Comparison of ENCODE assay signal across 38 cellular contexts in genomic region chr10:131500892-131501291, GRCh38.
"Had no signal": no experiment of that assay in that cellular context is flagged by ENCODE, and none has a peak within 500 bp of the region (broad histone marks: within the 10 kb centered on the region; RNA-seq: fewer than 3 reads in every experiment).

No MANE protein-coding gene starts in this region.

- H3K27ac ChIP-seq: adrenal gland, ascending aorta, body of pancreas, brain microvascular endothelial cell, breast epithelium, cardiac muscle cell had no signal

- ATAC-seq: activated naive CD4-positive, alpha-beta T cell treated with anti-CD3 and anti-CD28 coated beads, Interleukin-2, amount 50 U/mL, for 72 hours; activated naive CD8-positive, alpha-beta T cell treated with anti-CD3 and anti-CD28 coated beads, Interleukin-2, amount 50 U/mL, for 24 hours; activated T-cell treated with anti-CD3 and anti-CD28 coated beads, Interleukin-2, amount 50 U/mL, for 4 hours; activated T-cell treated with anti-CD3 and anti-CD28 coated beads, Interleukin-2, amount 50 U/mL, for 72 hours; activated T-helper 17 cell treated with anti-CD3 and anti-CD28 coated beads, Interleukin-2, amount 50 U/mL, for 72 hours; body of pancreas had no signal

- DNase-seq: activated effector memory CD4-positive, alpha-beta T cell treated with anti-CD3 and anti-CD28 coated beads, Interleukin-2, amount 50 U/mL, for 16 hours; activated effector memory CD4-positive, alpha-beta T cell treated with Interleukin-2 at 50 U/mL for 16 hours; activated gamma-delta T cell; activated gamma-delta T cell treated with Interleukin-2 at 50 U/mL for 16 hours; activated naive CD4-positive, alpha-beta T cell; activated naive CD4-positive, alpha-beta T cell treated with anti-CD3 and anti-CD28 coated beads for 36 hours; activated naive CD4-positive, alpha-beta T cell treated with anti-CD3 and anti-CD28 coated beads, Interleukin-2, amount 10 ng/mL, durations not matched to agents 7 days and 5 days; activated naive CD4-positive, alpha-beta T cell treated with anti-CD3 and anti-CD28 coated beads, Interleukin-2, amount 50 U/mL, for 16 hours; activated naive CD4-positive, alpha-beta T cell treated with Interleukin-2 at 50 U/mL for 16 hours; activated naive CD8-positive, alpha-beta T cell treated with anti-CD3 and anti-CD28 coated beads for 36 hours; activated naive CD8-positive, alpha-beta T cell treated with anti-CD3 and anti-CD28 coated beads, Interleukin-2, amount 10 ng/mL, durations not matched to agents 7 days and 5 days; activated naive CD8-positive, alpha-beta T cell treated with anti-CD3 and anti-CD28 coated beads, Interleukin-2, amount 50 U/mL, for 24 hours; activated T-cell treated with anti-CD3 and anti-CD28 coated beads, Interleukin-2, amount 50 U/mL, for 1 hour; activated T-cell treated with anti-CD3 and anti-CD28 coated beads, Interleukin-2, amount 50 U/mL, for 24 hours; activated T-cell treated with anti-CD3 and anti-CD28 coated beads, Interleukin-2, amount 50 U/mL, for 4 hours; activated T-cell treated with anti-CD3 and anti-CD28 coated beads, Interleukin-2, amount 50 U/mL, for 48 hours; activated T-cell treated with anti-CD3 and anti-CD28 coated beads, Interleukin-2, amount 50 U/mL, for 72 hours; adrenal gland; amniotic stem cell; amygdala; anterior cingulate cortex; aorta; body of pancreas; brain microvascular endothelial cell; caudate nucleus; central memory CD4-positive, alpha-beta T cell; cerebellar nuclear complex had no signal

- H3K27me3 ChIP-seq: adrenal gland, ascending aorta, body of pancreas, brain microvascular endothelial cell, cardiac muscle cell had no signal

- H3K36me3 ChIP-seq: adrenal gland, ascending aorta, brain microvascular endothelial cell, breast epithelium, cardiac muscle cell had no signal

- H3K27me3 Mint-ChIP-seq: activated naive CD4-positive, alpha-beta T cell treated with anti-CD3 and anti-CD28 coated beads, Interleukin-2, amount 10 ng/mL, durations not matched to agents 7 days and 5 days; activated naive CD4-positive, alpha-beta T cell treated with anti-CD3 and anti-CD28 coated beads, Interleukin-2, amount 50 U/mL, for 24 hours; activated naive CD8-positive, alpha-beta T cell; activated naive CD8-positive, alpha-beta T cell treated with anti-CD3 and anti-CD28 coated beads for 36 hours; activated naive CD8-positive, alpha-beta T cell treated with anti-CD3 and anti-CD28 coated beads, Interleukin-2, amount 10 ng/mL, durations not matched to agents 7 days and 5 days; activated naive CD8-positive, alpha-beta T cell treated with anti-CD3 and anti-CD28 coated beads, Interleukin-2, amount 50 U/mL, for 24 hours; activated T-cell treated with anti-CD3 and anti-CD28 coated beads, Interleukin-2, amount 50 U/mL, for 24 hours; activated T-helper 17 cell treated with anti-CD3 and anti-CD28 coated beads, Interleukin-2, amount 50 U/mL, for 72 hours; central memory CD8-positive, alpha-beta T cell had no signal

- H3K4me3 ChIP-seq: adrenal gland, ascending aorta, body of pancreas, breast epithelium, cardiac muscle cell had no signal

- H3K9me3 ChIP-seq: body of pancreas had no signal

- H3K4me3 Mint-ChIP-seq: activated naive CD4-positive, alpha-beta T cell treated with anti-CD3 and anti-CD28 coated beads for 36 hours; activated naive CD4-positive, alpha-beta T cell treated with anti-CD3 and anti-CD28 coated beads, Interleukin-2, amount 10 ng/mL, durations not matched to agents 7 days and 5 days; activated naive CD4-positive, alpha-beta T cell treated with anti-CD3 and anti-CD28 coated beads, Interleukin-2, amount 50 U/mL, for 24 hours; activated naive CD8-positive, alpha-beta T cell; activated naive CD8-positive, alpha-beta T cell treated with anti-CD3 and anti-CD28 coated beads for 36 hours; activated naive CD8-positive, alpha-beta T cell treated with anti-CD3 and anti-CD28 coated beads, Interleukin-2, amount 10 ng/mL, durations not matched to agents 7 days and 5 days; activated naive CD8-positive, alpha-beta T cell treated with anti-CD3 and anti-CD28 coated beads, Interleukin-2, amount 50 U/mL, for 24 hours; activated T-cell treated with anti-CD3 and anti-CD28 coated beads, Interleukin-2, amount 50 U/mL, for 24 hours; activated T-cell treated with anti-CD3 and anti-CD28 coated beads, Interleukin-2, amount 50 U/mL, for 4 hours; activated T-cell treated with anti-CD3 and anti-CD28 coated beads, Interleukin-2, amount 50 U/mL, for 72 hours; activated T-helper 1 cell treated with anti-CD3 and anti-CD28 coated beads, Interleukin-12 subunit alpha, Interleukin-12 subunit beta, Interleukin-2, Interleukin-4 antibody, amounts not matched to agents 30 ng/mL and 10 ng/mL and 1 ng/mL, durations not matched to agents 14 hours and 24 hours and 36 hours; activated T-helper 17 cell treated with anti-CD3 and anti-CD28 coated beads, Interleukin-2, amount 50 U/mL, for 72 hours; brain; central memory CD8-positive, alpha-beta T cell had no signal

- H3K4me1 Mint-ChIP-seq: activated naive CD4-positive, alpha-beta T cell treated with anti-CD3 and anti-CD28 coated beads, Interleukin-2, amount 10 ng/mL, durations not matched to agents 7 days and 5 days; activated naive CD4-positive, alpha-beta T cell treated with anti-CD3 and anti-CD28 coated beads, Interleukin-2, amount 50 U/mL, for 24 hours; activated naive CD8-positive, alpha-beta T cell treated with anti-CD3 and anti-CD28 coated beads for 36 hours; activated naive CD8-positive, alpha-beta T cell treated with anti-CD3 and anti-CD28 coated beads, Interleukin-2, amount 10 ng/mL, durations not matched to agents 7 days and 5 days; activated naive CD8-positive, alpha-beta T cell treated with anti-CD3 and anti-CD28 coated beads, Interleukin-2, amount 50 U/mL, for 24 hours; activated T-helper 17 cell treated with anti-CD3 and anti-CD28 coated beads, Interleukin-2, amount 50 U/mL, for 72 hours; brain; central memory CD8-positive, alpha-beta T cell had no signal

- H3K27ac Mint-ChIP-seq: activated naive CD4-positive, alpha-beta T cell treated with anti-CD3 and anti-CD28 coated beads for 36 hours; activated naive CD4-positive, alpha-beta T cell treated with anti-CD3 and anti-CD28 coated beads, Interleukin-2, amount 10 ng/mL, durations not matched to agents 7 days and 5 days; activated naive CD4-positive, alpha-beta T cell treated with anti-CD3 and anti-CD28 coated beads, Interleukin-2, amount 50 U/mL, for 24 hours; activated naive CD4-positive, alpha-beta T cell treated with anti-CD3 and anti-CD28 coated beads, Interleukin-2, amount 50 U/mL, for 72 hours; activated naive CD8-positive, alpha-beta T cell; activated naive CD8-positive, alpha-beta T cell treated with anti-CD3 and anti-CD28 coated beads for 36 hours; activated naive CD8-positive, alpha-beta T cell treated with anti-CD3 and anti-CD28 coated beads, Interleukin-2, amount 10 ng/mL, durations not matched to agents 7 days and 5 days; activated naive CD8-positive, alpha-beta T cell treated with anti-CD3 and anti-CD28 coated beads, Interleukin-2, amount 50 U/mL, for 24 hours; activated T-cell treated with anti-CD3 and anti-CD28 coated beads, Interleukin-2, amount 50 U/mL, for 24 hours; activated T-cell treated with anti-CD3 and anti-CD28 coated beads, Interleukin-2, amount 50 U/mL, for 72 hours; activated T-helper 1 cell treated with anti-CD3 and anti-CD28 coated beads, Interleukin-12 subunit alpha, Interleukin-12 subunit beta, Interleukin-2, Interleukin-4 antibody, amounts not matched to agents 30 ng/mL and 10 ng/mL and 1 ng/mL, durations not matched to agents 14 hours and 24 hours and 36 hours; activated T-helper 17 cell treated with anti-CD3 and anti-CD28 coated beads, Interleukin-2, amount 50 U/mL, for 72 hours; activated T-helper 2 cell treated with anti-CD3 and anti-CD28 coated beads, Interferon-gamma antibody, Interleukin-2, Interleukin-4, amounts not matched to agents 10 μg/mL and 5 μg/mL and 100 μg/mL, durations not matched to agents 14 hours and 24 hours and 36 hours; brain had no signal

- H3K36me3 Mint-ChIP-seq: activated naive CD4-positive, alpha-beta T cell treated with anti-CD3 and anti-CD28 coated beads, Interleukin-2, amount 10 ng/mL, durations not matched to agents 7 days and 5 days; activated naive CD4-positive, alpha-beta T cell treated with anti-CD3 and anti-CD28 coated beads, Interleukin-2, amount 50 U/mL, for 24 hours; activated naive CD8-positive, alpha-beta T cell; activated naive CD8-positive, alpha-beta T cell treated with anti-CD3 and anti-CD28 coated beads for 36 hours; activated naive CD8-positive, alpha-beta T cell treated with anti-CD3 and anti-CD28 coated beads, Interleukin-2, amount 10 ng/mL, durations not matched to agents 7 days and 5 days; brain had no signal

- H3K4me1 ChIP-seq: adrenal gland, ascending aorta, body of pancreas, breast epithelium had no signal
